In genomic region chr9:81307791-81308190, GRCh38 we compare ENCODE assay signal across 5 cellular contexts.
A peak's percentile ranks its signal among the peaks of the same experiment; 100 is the strongest.
DNase-seq lines count a peak whose midpoint lies in the region; TF ChIP-seq lines count a peak whose summit lies in the region.
"Not testable (repeated sequence)": the region's sequence is repeated elsewhere in the genome, so short reads cannot be mapped to it uniquely, and the experiment has no call there.

No MANE protein-coding gene starts in this region.

- H3K27ac ChIP-seq in neuronal stem cell (replicated peaks; ENCODE audit: low read length) = not testable (repeated sequence)

- not testable (repeated sequence) for H2AFZ ChIP-seq in neuronal stem cell (ENCODE audit: low read length)

- H3K4me2 ChIP-seq in neuronal stem cell (ENCODE audit: insufficient read depth, low read length, poor library complexity, severe bottlenecking) = not testable (repeated sequence)

- H2BK12ac ChIP-seq in neuronal stem cell (ENCODE audit: low read length) = not testable (repeated sequence)

- H3K9me3 ChIP-seq in neuronal stem cell (replicated peaks in 1 of 2; ENCODE audit: control insufficient read depth in 2 of 2, insufficient read depth in 1 of 2, low read depth in 1 of 2, low read length in 2 of 2) = not testable (repeated sequence)

- peaks cover 23% of the 10 kb centered on the region for H3K9me3 Mint-ChIP-seq in type B pancreatic cell

- not testable (repeated sequence) for H3K79me1 ChIP-seq in neuronal stem cell (ENCODE audit: low read depth, low read length)

- not testable (repeated sequence) for H2BK120ac ChIP-seq in neuronal stem cell (ENCODE audit: low read depth, low read length)

- peak overlapping the region; percentile 65 for H4K8ac ChIP-seq in neuronal stem cell (ENCODE audit: low read depth, low read length)

- not testable (repeated sequence) for H3K4me3 Mint-ChIP-seq in type B pancreatic cell

- H2BK15ac ChIP-seq in neuronal stem cell (ENCODE audit: low read length) = not testable (repeated sequence)

- H3K27me3 ChIP-seq in neuronal stem cell (ENCODE audit: control insufficient read depth in 3 of 3, insufficient read depth in 3 of 3, low read depth in 1 of 3, low read length in 3 of 3) = not testable (repeated sequence)

- H3K18ac ChIP-seq in neuronal stem cell (ENCODE audit: low read length) = not testable (repeated sequence)

- not testable (repeated sequence) for H3K4ac ChIP-seq in neuronal stem cell (ENCODE audit: low read length)

- H3K14ac ChIP-seq in neuronal stem cell (ENCODE audit: low read length) = not testable (repeated sequence)

- H3K4me3 ChIP-seq in epithelial cell of esophagus (ENCODE audit: low read length); neuronal stem cell (ENCODE audit: low read length in 2 of 2): not testable (repeated sequence)

- not testable (repeated sequence) for H3K36me3 ChIP-seq in neuronal stem cell (replicated peaks in 1 of 2; ENCODE audit: control insufficient read depth in 2 of 2, insufficient read depth in 2 of 2, low read length in 2 of 2)

- not testable (repeated sequence) for H3K4me1 ChIP-seq in neuronal stem cell (ENCODE audit: control insufficient read depth in 2 of 2, insufficient read depth in 1 of 2, low read depth in 1 of 2, low read length in 2 of 2)

- WGBS in neuronal stem cell (ENCODE audit: extremely low coverage in 2 of 2, insufficient read length in 2 of 2, insufficient replicate concordance in 1 of 2), 2 donors = no CpG with 5 or more reads among the region's 5 CpGs

- H3K27me3 Mint-ChIP-seq in type B pancreatic cell = not testable (repeated sequence)

- peak overlapping the region; percentile 69 for H3K27ac Mint-ChIP-seq in type B pancreatic cell

- peak; percentile 47 for DNase-seq in HT-29 (ENCODE audit: low spot score)
- peak; percentile 52 for DNase-seq in epithelial cell of esophagus (ENCODE audit: low read depth)
- DNase-seq in mucosa of gallbladder (ENCODE audit: low spot score) = peak; percentile 63
- DNase-seq in neuronal stem cell (ENCODE audit: low spot score); type B pancreatic cell (ENCODE audit: extremely low spot score, unreplicated experiment): not testable (repeated sequence)

- H3K36me3 Mint-ChIP-seq in type B pancreatic cell = not testable (repeated sequence)

- H3K9ac ChIP-seq in neuronal stem cell (ENCODE audit: low read depth, low read length, poor library complexity) = not testable (repeated sequence)

- H3K23ac ChIP-seq in neuronal stem cell (ENCODE audit: low read depth, low read length, poor library complexity) = not testable (repeated sequence)

- not testable (repeated sequence) for TF ChIP-seq CTCF in epithelial cell of esophagus (IDR thresholded peaks at IDR 0.05; ENCODE audit: insufficient read depth, low read depth, low read length, missing control alignments); type B pancreatic cell (conservative IDR thresholded peaks at IDR 0.05)

- not testable (repeated sequence) for H2BK5ac ChIP-seq in neuronal stem cell (ENCODE audit: low read length)

- not testable (repeated sequence) for H4K91ac ChIP-seq in neuronal stem cell (ENCODE audit: low read depth, low read length, poor library complexity)

- not testable (repeated sequence) for H3K4me1 Mint-ChIP-seq in type B pancreatic cell (ENCODE audit: unreplicated experiment)

- H2AK5ac ChIP-seq in neuronal stem cell (ENCODE audit: low read depth, low read length) = not testable (repeated sequence)
